Comparison of ENCODE assay signal across 15 cellular contexts in the genomic region with DNA sequence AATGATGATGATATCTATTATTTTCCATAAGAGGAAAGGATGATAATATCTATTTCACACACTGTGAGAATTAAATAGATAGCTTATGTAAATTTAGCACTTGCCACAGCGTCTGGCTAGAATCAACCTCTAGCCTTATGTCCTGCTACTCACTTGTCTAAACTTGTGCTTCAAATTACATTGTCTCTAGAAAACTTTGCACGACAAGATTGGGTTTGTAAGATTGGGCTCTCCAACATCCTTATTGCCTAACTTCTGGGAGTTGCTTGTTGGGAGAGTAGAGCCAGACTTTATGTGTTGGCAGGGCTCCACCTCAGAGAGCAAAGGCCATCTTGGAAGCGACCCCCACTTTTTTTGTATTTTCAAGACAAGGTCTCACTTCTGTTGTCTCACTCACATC. TPM values are rescaled to one million over a fixed set of nuclear protein-coding genes. Genes with fewer than 3 reads are reported as not detected.
A peak's percentile ranks its signal among the peaks of the same experiment; 100 is the strongest.
DNase-seq lines count a peak whose midpoint lies in the region; TF ChIP-seq lines count a peak whose summit lies in the region.
"Had no signal": no experiment of that assay in that cellular context is flagged by ENCODE, and none has a peak within 500 bp of the region (broad histone marks: within the 10 kb centered on the region; RNA-seq: fewer than 3 reads in every experiment).

No MANE protein-coding gene starts in this region.

- no peaks in the 10 kb centered on the region for H3K9me3 Mint-ChIP-seq in activated CD4-positive, alpha-beta T cell treated with anti-CD3 and anti-CD28 coated beads, Interleukin-2, amount 10 ng/mL, durations not matched to agents 7 days and 5 days

- CTCF ChIA-PET in RWPE1 (lab: Yijun Ruan, JAX): no interaction called here
- CTCF ChIA-PET in activated CD4-positive, alpha-beta T cell treated with anti-CD3 and anti-CD28 coated beads, Interleukin-2, amount 10 ng/mL, durations not matched to agents 7 days and 5 days (lab: Charles Lee): no interaction called here

- H3K27ac Mint-ChIP-seq in activated CD4-positive, alpha-beta T cell treated with anti-CD3 and anti-CD28 coated beads, Interleukin-2, amount 10 ng/mL, durations not matched to agents 7 days and 5 days: no peak overlapping the region
- H3K27ac Mint-ChIP-seq: CD14-positive monocyte; CD4-positive, alpha-beta memory T cell; HFFc6 had no signal

- POLR2A ChIA-PET in RWPE1 (lab: Yijun Ruan, JAX; ENCODE audit: low non-redundant PET): no interaction called here
- POLR2A ChIA-PET in activated CD4-positive, alpha-beta T cell treated with anti-CD3 and anti-CD28 coated beads, Interleukin-2, amount 10 ng/mL, durations not matched to agents 7 days and 5 days (lab: Charles Lee): no interaction called here

- no peaks in the 10 kb centered on the region for H3K4me1 Mint-ChIP-seq in activated CD4-positive, alpha-beta T cell treated with anti-CD3 and anti-CD28 coated beads, Interleukin-2, amount 10 ng/mL, durations not matched to agents 7 days and 5 days
- H3K4me1 Mint-ChIP-seq: CD14-positive monocyte; CD4-positive, alpha-beta memory T cell had no signal

- TF ChIP-seq CTCF in RWPE1 (conservative IDR thresholded peaks at IDR 0.05; ENCODE audit: low read depth) (no peak), epithelial cell of esophagus (IDR thresholded peaks at IDR 0.05; ENCODE audit: insufficient read depth, low read depth, low read length, missing control alignments) (no peak)

- H3K4me3 ChIP-seq in epithelial cell of esophagus (ENCODE audit: low read length): no peak overlapping the region
- H3K4me3 ChIP-seq: A549, BLaER1 had no signal

- DNase-seq in DMS 273 (lab: John Stamatoyannopoulos, UW; ENCODE audit: unreplicated experiment) (peak; percentile 16), DMS 273 treated with DMSO at 0.1 percent for 48 hours (lab: John Stamatoyannopoulos, UW) (no peak), RWPE1 (ENCODE audit: low spot score) (peak; percentile 34), epithelial cell of esophagus (ENCODE audit: low read depth) (peak; percentile 93), NCI-H1436 (lab: John Stamatoyannopoulos, UW) (no peak), ACHN (no peak)
- no peak for DNase-seq in activated CD4-positive, alpha-beta T cell treated with anti-CD3 and anti-CD28 coated beads, Interleukin-2, amount 10 ng/mL, durations not matched to agents 7 days and 5 days
- DNase-seq: CD4-positive, alpha-beta memory T cell; GOT3; H7; HFFc6 had no signal

- H3K36me3 Mint-ChIP-seq in activated CD4-positive, alpha-beta T cell treated with anti-CD3 and anti-CD28 coated beads, Interleukin-2, amount 10 ng/mL, durations not matched to agents 7 days and 5 days (ENCODE audit: low read depth): no peaks in the 10 kb centered on the region
- H3K36me3 Mint-ChIP-seq: CD14-positive monocyte; CD4-positive, alpha-beta memory T cell had no signal

- H3K27me3 Mint-ChIP-seq in activated CD4-positive, alpha-beta T cell treated with anti-CD3 and anti-CD28 coated beads, Interleukin-2, amount 10 ng/mL, durations not matched to agents 7 days and 5 days: peaks cover 11% of the 10 kb centered on the region

- no peak overlapping the region for H3K27ac ChIP-seq in RWPE1
- H3K27ac ChIP-seq: 22Rv1, A549, BLaER1 had no signal

- H3K4me3 Mint-ChIP-seq in activated CD4-positive, alpha-beta T cell treated with anti-CD3 and anti-CD28 coated beads, Interleukin-2, amount 10 ng/mL, durations not matched to agents 7 days and 5 days: no peak overlapping the region
- H3K4me3 Mint-ChIP-seq: CD14-positive monocyte, HFFc6 had no signal

- in situ Hi-C loops in ACHN (cut with HindIII; ENCODE audit: low pct_ligation_motif_present, low pct_unique_long_range_greater_than_20kb, low sequenced_read_pairs): no loop called here

RNA-seq across cellular contexts. Expression of gene POGK, which starts 50.0 kb away (rescaled TPM):
- 10 to 100 TPM; 37.3 to 38.0 TPM for total RNA-seq in activated CD4-positive, alpha-beta T cell treated with anti-CD3 and anti-CD28 coated beads, Interleukin-2, amount 10 ng/mL, durations not matched to agents 7 days and 5 days

Comparison
In these comparisons a context has a peak if more than half of its experiments do, and no peak if none do; other contexts are left out.
1. DNase-seq: peak in DMS 273 (single experiment), RWPE1 (single experiment) and epithelial cell of esophagus (single experiment); none in DMS 273 treated with DMSO at 0.1 percent for 48 hours (single experiment), NCI-H1436 (single experiment), ACHN (single experiment) and activated CD4-positive, alpha-beta T cell treated with anti-CD3 and anti-CD28 coated beads, Interleukin-2, amount 10 ng/mL, durations not matched to agents 7 days and 5 days (single experiment).